ENCODE assay signal across 6 cellular contexts in genomic region chr1:225225681-225226080, GRCh38.
"Had no signal": no experiment of that assay in that cellular context is flagged by ENCODE, and none has a peak within 500 bp of the region (broad histone marks: within the 10 kb centered on the region; RNA-seq: fewer than 3 reads in every experiment).

No MANE protein-coding gene starts in this region.

- H3K27ac ChIP-seq: HL-60 had no signal

- H3K4me3 ChIP-seq: K562 had no signal

- DNase-seq: IMR-90, KBM-7, KG1 had no signal

- H3K27me3 Mint-ChIP-seq: IgD-negative memory B cell had no signal

- H3K4me1 Mint-ChIP-seq: IgD-negative memory B cell had no signal

- H3K27ac Mint-ChIP-seq: IgD-negative memory B cell had no signal
